In the genomic region with DNA sequence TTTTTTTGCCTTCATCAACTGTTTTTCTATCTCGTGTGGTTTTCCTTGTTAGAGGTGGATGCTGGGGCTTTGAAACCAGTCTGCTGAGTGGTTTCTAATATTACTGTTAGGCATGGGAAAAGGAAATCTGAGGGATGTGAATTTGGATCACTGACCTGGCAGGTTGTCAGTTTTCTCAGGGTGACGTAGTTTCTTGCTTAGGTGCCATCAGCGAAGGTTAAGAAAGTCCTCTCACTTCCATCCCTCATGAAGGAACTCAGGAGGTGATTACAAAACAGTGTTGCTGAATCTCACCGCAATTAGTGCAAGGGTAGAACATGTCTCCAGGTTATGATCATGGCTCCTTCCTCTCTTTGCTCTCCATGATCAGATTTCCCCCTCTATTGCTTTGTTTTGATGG, we compare ENCODE assay signal across 22 cellular contexts.
A peak's percentile ranks its signal among the peaks of the same experiment; 100 is the strongest.
DNase-seq lines count a peak whose midpoint lies in the region; ATAC-seq, FAIRE-seq and TF ChIP-seq lines count a peak whose summit lies in the region.
"Had no signal": no experiment of that assay in that cellular context is flagged by ENCODE, and none has a peak within 500 bp of the region (broad histone marks: within the 10 kb centered on the region; RNA-seq: fewer than 3 reads in every experiment).

No MANE protein-coding gene starts in this region.

- no peaks in the 10 kb centered on the region for H3K36me3 ChIP-seq in DND-41 (ENCODE audit: insufficient read depth, low read length)
- H3K36me3 ChIP-seq in astrocyte (ENCODE audit: insufficient read depth, low read length) = no peaks in the 10 kb centered on the region
- H3K36me3 ChIP-seq in endodermal cell (ENCODE audit: control insufficient read depth, insufficient read depth, low read length) = peaks cover 55% of the 10 kb centered on the region
- H3K36me3 ChIP-seq: Peyer's patch had no signal

- WGBS in endodermal cell (ENCODE audit: insufficient coverage in 1 of 2, insufficient read length in 1 of 2), 2 experiments = 91 to 100% methylated on average over 3 to 4 of the region's 4 CpGs

- H3K27ac ChIP-seq in DND-41 (ENCODE audit: low read length) (peak overlapping the region; percentile 50), astrocyte (ENCODE audit: low read depth, low read length) (no peak overlapping the region), endodermal cell (ENCODE audit: low read depth, low read length) (no peak overlapping the region)
- H3K27ac ChIP-seq: 22Rv1, Peyer's patch had no signal

- no peaks in the 10 kb centered on the region for H3K27me3 ChIP-seq in DND-41 (ENCODE audit: insufficient read depth, low read length, poor library complexity)
- H3K27me3 ChIP-seq in astrocyte (ENCODE audit: insufficient read depth, low read length) = no peaks in the 10 kb centered on the region
- no peaks in the 10 kb centered on the region for H3K27me3 ChIP-seq in endodermal cell (ENCODE audit: control insufficient read depth, insufficient read depth, low read length, poor library complexity, severe bottlenecking)
- H3K27me3 ChIP-seq: Peyer's patch had no signal

- H3K27ac Mint-ChIP-seq in astrocyte (ENCODE audit: unreplicated experiment) = no peak overlapping the region
- peak overlapping the region; percentile 56 for H3K27ac Mint-ChIP-seq in endodermal cell
- peak overlapping the region; percentile 5 to 35 (median 29) for H3K27ac Mint-ChIP-seq in nephron
- H3K27ac Mint-ChIP-seq: CD14-positive monocyte, HFFc6 had no signal

- H3K4me3 ChIP-seq in DND-41 (ENCODE audit: low read depth in 1 of 2, low read length in 2 of 2) = no peak overlapping the region
- no peak overlapping the region for H3K4me3 ChIP-seq in astrocyte (ENCODE audit: insufficient read depth, low read depth, low read length)
- no peak overlapping the region for H3K4me3 ChIP-seq in endodermal cell (ENCODE audit: low read length)
- H3K4me3 ChIP-seq: Peyer's patch had no signal

- no peak for ATAC-seq in DND-41 (ENCODE audit: insufficient read depth, low read depth)
- ATAC-seq in GM21717 (IDR thresholded peaks at IDR 0.05; ENCODE audit: unreplicated experiment) = no peak

- H3K4me1 Mint-ChIP-seq in astrocyte (ENCODE audit: low read depth, unreplicated experiment) = peaks cover 48% of the 10 kb centered on the region
- H3K4me1 Mint-ChIP-seq in endodermal cell = peaks cover 38% of the 10 kb centered on the region
- peaks cover 50% of the 10 kb centered on the region for H3K4me1 Mint-ChIP-seq in nephron

- H2AFZ ChIP-seq in DND-41 (ENCODE audit: low read depth, low read length) = no peak overlapping the region
- H2AFZ ChIP-seq in astrocyte (ENCODE audit: low read depth, low read length) = no peak overlapping the region

- H3K9me3 ChIP-seq in DND-41 (ENCODE audit: insufficient read depth, low read length, severe bottlenecking) = no peaks in the 10 kb centered on the region
- H3K9me3 ChIP-seq in astrocyte (ENCODE audit: insufficient read depth, low read depth, low read length) = no peaks in the 10 kb centered on the region
- H3K9me3 ChIP-seq in endodermal cell (ENCODE audit: control insufficient read depth, low read length) = no peaks in the 10 kb centered on the region
- H3K9me3 ChIP-seq: Peyer's patch had no signal

- H3K9me3 Mint-ChIP-seq in astrocyte (ENCODE audit: unreplicated experiment) = no peaks in the 10 kb centered on the region
- H3K9me3 Mint-ChIP-seq in endodermal cell = no peaks in the 10 kb centered on the region
- no peaks in the 10 kb centered on the region for H3K9me3 Mint-ChIP-seq in nephron
- H3K9me3 Mint-ChIP-seq: CD14-positive monocyte, HFFc6 had no signal

- H4K20me1 ChIP-seq in DND-41 (ENCODE audit: insufficient read depth, low read length) (0 out of 2 replicates have a peak, but pooled peaks cover 3% of the 10 kb centered on the region), astrocyte (ENCODE audit: insufficient read depth, low read length) (peaks cover 18% of the 10 kb centered on the region)

- peaks cover 92% of the 10 kb centered on the region for H3K79me2 ChIP-seq in DND-41 (ENCODE audit: insufficient read depth, low read length)
- H3K79me2 ChIP-seq in astrocyte (ENCODE audit: insufficient read depth, low read length) = peaks cover 45% of the 10 kb centered on the region

- peaks cover 63% of the 10 kb centered on the region for H3K4me1 ChIP-seq in DND-41 (ENCODE audit: insufficient read depth, low read length)
- peaks cover 35% of the 10 kb centered on the region for H3K4me1 ChIP-seq in astrocyte (ENCODE audit: insufficient read depth, low read length)
- H3K4me1 ChIP-seq in endodermal cell (ENCODE audit: control insufficient read depth, insufficient read depth, low read length) = peaks cover 14% of the 10 kb centered on the region
- H3K4me1 ChIP-seq: Peyer's patch had no signal

- FAIRE-seq in astrocyte (lab: Jason Lieb, UNC) = no peak
- FAIRE-seq: GM19239, H54 had no signal

- H3K27me3 Mint-ChIP-seq in astrocyte (ENCODE audit: low read depth, unreplicated experiment) (no peaks in the 10 kb centered on the region), endodermal cell (ENCODE audit: insufficient read depth) (no peaks in the 10 kb centered on the region), nephron (ENCODE audit: low read depth) (no peaks in the 10 kb centered on the region)

- DNase-seq in DND-41 (no peak), astrocyte (ENCODE audit: low read depth) (peak; percentile 39), endodermal cell (no peak), posterior cingulate gyrus (no peak), AML-193 (lab: John Stamatoyannopoulos, UW) (no peak), HuH-7 (ENCODE audit: low spot score) (no peak)
- DNase-seq: GF-D8, HFFc6, IMR-90, Karpas-422, MM.1S, NCI-H1092, NCI-H1694, NCI-H2081 treated with DMSO at 0.1 percent for 48 hours, NCI-H446 treated with DMSO at 0.1 percent for 48 hours, Peyer's patch had no signal

- intact Hi-C loops in posterior cingulate gyrus (cut with DNase I) = no loop called here

- H3K36me3 Mint-ChIP-seq in astrocyte (ENCODE audit: low read depth, unreplicated experiment) (peaks cover 4% of the 10 kb centered on the region), endodermal cell (ENCODE audit: low read depth) (peaks cover 25% of the 10 kb centered on the region), nephron (ENCODE audit: low read depth) (peaks cover 21% of the 10 kb centered on the region)
- H3K36me3 Mint-ChIP-seq: CD14-positive monocyte had no signal

- no peak overlapping the region for H3K4me3 Mint-ChIP-seq in astrocyte (ENCODE audit: unreplicated experiment)
- H3K4me3 Mint-ChIP-seq in endodermal cell = no peak overlapping the region
- H3K4me3 Mint-ChIP-seq in nephron = no peak overlapping the region
- H3K4me3 Mint-ChIP-seq: CD14-positive monocyte, HFFc6 had no signal

- H3K4me2 ChIP-seq in DND-41 (ENCODE audit: insufficient read depth, low read length) (no peak overlapping the region), astrocyte (ENCODE audit: low read length) (no peak overlapping the region)

- H3K9ac ChIP-seq in DND-41 (ENCODE audit: low read depth, low read length) (no peak overlapping the region), astrocyte (ENCODE audit: low read length) (no peak overlapping the region), endodermal cell (ENCODE audit: extremely low read depth, low read length, poor library complexity, severe bottlenecking) (no peak overlapping the region)

- TF ChIP-seq CTCF in DND-41 (IDR thresholded peaks at IDR 0.05; ENCODE audit: borderline replicate concordance, extremely low read depth, low read length, poor library complexity, severe bottlenecking) = no peak
- no peak for TF ChIP-seq CTCF in astrocyte (IDR thresholded peaks at IDR 0.05; ENCODE audit: insufficient read depth, low read depth, low read length)
- no peak for TF ChIP-seq CTCF in endodermal cell (conservative IDR thresholded peaks at IDR 0.05)
- TF ChIP-seq CTCF in nephron (IDR thresholded peaks at IDR 0.05; ENCODE audit: unreplicated experiment in 3 of 3) = no peak
